In genomic region chr4:39464886-39465501, GRCh38 we compare ENCODE assay signal across 1 cellular context.
TF ChIP-seq lines count a peak whose summit lies in the region.

No MANE protein-coding gene starts in this region.

TF ChIP-seq in HCT116, 20 proteins besides CTCF, POLR2A, EP300 and RAD21 (continued from another document):
- TF ChIP-seq ZBTB33 (IDR thresholded peaks at IDR 0.05; ENCODE audit: extremely low read depth, insufficient replicate concordance, low read length): no peak
- no peak for TF ChIP-seq ZFX (IDR thresholded peaks at IDR 0.05)
- no peak for TF ChIP-seq REST (IDR thresholded peaks at IDR 0.05; ENCODE audit: low read depth)
- TF ChIP-seq JUND (IDR thresholded peaks at IDR 0.05): no peak
- no peak for TF ChIP-seq EZH2 (IDR thresholded peaks at IDR 0.05)
- TF ChIP-seq POLR2AphosphoS5 (IDR thresholded peaks at IDR 0.05; ENCODE audit: low read depth, low read length): no peak
- no peak for TF ChIP-seq ATF3 (IDR thresholded peaks at IDR 0.05)
- no peak for TF ChIP-seq MAX (IDR thresholded peaks at IDR 0.05)
- no peak for TF ChIP-seq FOSL1 (IDR thresholded peaks at IDR 0.05; ENCODE audit: low read depth)
- no peak for TF ChIP-seq ELF1 (IDR thresholded peaks at IDR 0.05; ENCODE audit: borderline replicate concordance, low read depth)
- no peak for TF ChIP-seq EZH2phosphoT487 (IDR thresholded peaks at IDR 0.05; ENCODE audit: borderline replicate concordance)
- peak; percentile 37; the same call in 1 of the 2 replicates for TF ChIP-seq SRF (IDR thresholded peaks at IDR 0.05; ENCODE audit: low read depth)
- TF ChIP-seq SP1 (IDR thresholded peaks at IDR 0.05; ENCODE audit: low read depth): no peak
- no peak for TF ChIP-seq ZNF274 (IDR thresholded peaks at IDR 0.05; ENCODE audit: low read depth, low read length)
- TF ChIP-seq CBX3 (IDR thresholded peaks at IDR 0.05; ENCODE audit: low read depth): 0 out of 2 replicates have a peak, but pooled peaks have one; percentile 48
